1 cellular context compared by ENCODE assay signal in genomic region chr3:49780080-49780967, GRCh38.
TF ChIP-seq lines count a peak whose summit lies in the region.

No MANE protein-coding gene starts in this region.

TF ChIP-seq in GM12878, 131 proteins besides CTCF, POLR2A, EP300 and RAD21:
- TF ChIP-seq ETV6 (conservative IDR thresholded peaks at IDR 0.05 in 1 of 2, IDR thresholded peaks at IDR 0.05 in 1 of 2; ENCODE audit: borderline replicate concordance in 1 of 2, low read depth in 1 of 2) (no peak), SPI1 (IDR thresholded peaks at IDR 0.05; ENCODE audit: borderline replicate concordance, insufficient read depth, low read depth, low read length) (no peak), POLR2AphosphoS2 (IDR thresholded peaks at IDR 0.05; ENCODE audit: low read depth, low read length) (no peak), HCFC1 (IDR thresholded peaks at IDR 0.05; ENCODE audit: low read length) (no peak), PAX8 (IDR thresholded peaks at IDR 0.05) (no peak), NFXL1 (IDR thresholded peaks at IDR 0.05; ENCODE audit: borderline replicate concordance) (no peak), MTA2 (IDR thresholded peaks at IDR 0.05; ENCODE audit: low read depth) (no peak), PAX5 (IDR thresholded peaks at IDR 0.05; ENCODE audit: borderline replicate concordance, low read depth, low read length) (no peak), YY1 (IDR thresholded peaks at IDR 0.05; ENCODE audit: low read depth, low read length) (no peak), MLLT1 (IDR thresholded peaks at IDR 0.05) (no peak)
